1 cellular context compared by ENCODE assay signal in the genomic region with DNA sequence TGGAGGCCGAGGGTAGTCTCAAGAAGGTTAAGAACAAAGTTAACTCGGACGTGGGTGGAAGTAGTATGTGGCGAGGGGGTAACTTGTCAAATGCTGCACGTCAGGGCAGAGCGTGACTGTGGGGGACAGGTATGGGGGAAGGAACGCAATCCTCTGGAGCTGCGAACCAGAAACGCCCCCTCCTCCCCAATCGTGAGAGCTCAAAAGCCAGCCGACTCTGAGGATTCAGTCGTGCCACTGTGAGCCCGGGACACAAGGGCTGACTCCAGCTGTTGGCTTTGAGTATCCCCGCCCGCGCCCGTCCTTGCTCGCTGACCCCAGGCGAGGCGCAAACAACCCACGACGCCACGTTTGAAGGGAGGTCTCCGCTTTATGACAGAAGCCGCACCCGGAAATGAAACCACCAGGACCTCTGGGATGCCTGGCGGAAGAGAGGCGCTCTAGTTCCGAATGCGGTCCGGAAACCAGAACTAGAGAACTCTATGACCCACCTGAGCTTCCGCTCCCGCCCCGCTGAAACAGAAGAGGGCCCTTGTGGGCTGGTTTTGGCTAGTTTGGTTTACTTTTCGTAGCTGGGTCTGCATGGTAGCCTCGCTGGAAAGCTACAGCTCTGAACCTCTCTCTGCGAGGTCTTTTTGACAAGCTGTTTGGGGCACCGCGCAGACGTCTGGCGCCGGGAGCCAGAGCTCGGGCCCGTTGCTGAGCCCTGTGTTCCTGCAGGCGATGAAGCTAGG.
TF ChIP-seq lines count a peak whose summit lies in the region.

Gene PEX12 (minus strand): TSS at position 377 of the 734 bp plus-strand sequence. CDS start 550 bp downstream, outside the sequence.

TF ChIP-seq in HepG2, 621 proteins besides CTCF, POLR2A, EP300 and RAD21 (continued from another document and continues in another):
- TF ChIP-seq, protein P1, sequence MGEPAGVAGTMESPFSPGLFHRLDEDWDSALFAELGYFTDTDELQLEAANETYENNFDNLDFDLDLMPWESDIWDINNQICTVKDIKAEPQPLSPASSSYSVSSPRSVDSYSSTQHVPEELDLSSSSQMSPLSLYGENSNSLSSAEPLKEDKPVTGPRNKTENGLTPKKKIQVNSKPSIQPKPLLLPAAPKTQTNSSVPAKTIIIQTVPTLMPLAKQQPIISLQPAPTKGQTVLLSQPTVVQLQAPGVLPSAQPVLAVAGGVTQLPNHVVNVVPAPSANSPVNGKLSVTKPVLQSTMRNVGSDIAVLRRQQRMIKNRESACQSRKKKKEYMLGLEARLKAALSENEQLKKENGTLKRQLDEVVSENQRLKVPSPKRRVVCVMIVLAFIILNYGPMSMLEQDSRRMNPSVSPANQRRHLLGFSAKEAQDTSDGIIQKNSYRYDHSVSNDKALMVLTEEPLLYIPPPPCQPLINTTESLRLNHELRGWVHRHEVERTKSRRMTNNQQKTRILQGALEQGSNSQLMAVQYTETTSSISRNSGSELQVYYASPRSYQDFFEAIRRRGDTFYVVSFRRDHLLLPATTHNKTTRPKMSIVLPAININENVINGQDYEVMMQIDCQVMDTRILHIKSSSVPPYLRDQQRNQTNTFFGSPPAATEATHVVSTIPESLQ (CRISPR knock-in tag; conservative IDR thresholded peaks at IDR 0.05), result no peak
- TF ChIP-seq HNRNPH1 (optimal IDR thresholded peaks at IDR 0.05; ENCODE audit: low read depth, low read length) (peak; percentile 42), CC2D1A (CRISPR knock-in tag; IDR thresholded peaks at IDR 0.05) (no peak), ZNF224 (CRISPR knock-in tag; IDR thresholded peaks at IDR 0.05) (no peak; the same call in none of the 2 replicates), SP2 (CRISPR knock-in tag; IDR thresholded peaks at IDR 0.05) (no peak; the same call in 1 of the 2 replicates), TSC22D2 (CRISPR knock-in tag; IDR thresholded peaks at IDR 0.05; ENCODE audit: borderline replicate concordance) (no peak; the same call in 1 of the 2 replicates), ONECUT2 (CRISPR knock-in tag; IDR thresholded peaks at IDR 0.05) (no peak), MIER2 (CRISPR knock-in tag; IDR thresholded peaks at IDR 0.05) (peak; percentile 39; the same call in 1 of the 2 replicates), SOX6 (IDR thresholded peaks at IDR 0.05) (no peak), SOX6 (CRISPR knock-in tag; IDR thresholded peaks at IDR 0.05) (peak; percentile 30), ZNF564 (CRISPR knock-in tag; IDR thresholded peaks at IDR 0.05) (no peak), JDP2 (CRISPR knock-in tag; IDR thresholded peaks at IDR 0.05; ENCODE audit: borderline replicate concordance) (no peak; the same call in 1 of the 2 replicates), ZNF605 (CRISPR knock-in tag; IDR thresholded peaks at IDR 0.05) (peak; percentile 91), NR0B2 (CRISPR knock-in tag; IDR thresholded peaks at IDR 0.05) (no peak), ZNF878 (CRISPR knock-in tag; IDR thresholded peaks at IDR 0.05) (no peak), ZSCAN20 (CRISPR knock-in tag; IDR thresholded peaks at IDR 0.05; ENCODE audit: borderline replicate concordance) (peak; percentile 76; the same call in 1 of the 2 replicates), ZNF776 (CRISPR knock-in tag; IDR thresholded peaks at IDR 0.05) (no peak), NR2F2 (IDR thresholded peaks at IDR 0.05; ENCODE audit: borderline replicate concordance, low read depth) (no peak), KDM6A (CRISPR knock-in tag; IDR thresholded peaks at IDR 0.05; ENCODE audit: low read depth) (no peak), CBX5 (CRISPR knock-in tag; IDR thresholded peaks at IDR 0.05; ENCODE audit: borderline replicate concordance) (no peak; the same call in 1 of the 2 replicates), PHB2 (IDR thresholded peaks at IDR 0.05; ENCODE audit: partially characterized antibody) (no peak), PAF1 (CRISPR knock-in tag; IDR thresholded peaks at IDR 0.05) (no peak), TFDP2 (CRISPR knock-in tag; IDR thresholded peaks at IDR 0.05) (peak; percentile 63), ZNF484 (CRISPR knock-in tag; IDR thresholded peaks at IDR 0.05; ENCODE audit: borderline replicate concordance, low read depth) (no peak), ZNF513 (CRISPR knock-in tag; conservative IDR thresholded peaks at IDR 0.05) (no peak), FOXJ3 (CRISPR knock-in tag; IDR thresholded peaks at IDR 0.05; ENCODE audit: borderline replicate concordance) (no peak; the same call in 1 of the 2 replicates), TARDBP (CRISPR knock-in tag; IDR thresholded peaks at IDR 0.05) (peak; percentile 60; the same call in 1 of the 2 replicates), ZNF589 (CRISPR knock-in tag; conservative IDR thresholded peaks at IDR 0.05) (0 out of 2 replicates have a peak, but pooled peaks have one; percentile 17), TCF12 (IDR thresholded peaks at IDR 0.05) (no peak), TCF12 (CRISPR knock-in tag; IDR thresholded peaks at IDR 0.05) (no peak), MXD4 (CRISPR knock-in tag; IDR thresholded peaks at IDR 0.05) (peak; percentile 19; the same call in 1 of the 2 replicates), MAF1 (CRISPR knock-in tag; IDR thresholded peaks at IDR 0.05; ENCODE audit: borderline replicate concordance) (no peak), CAMTA2 (CRISPR knock-in tag; IDR thresholded peaks at IDR 0.05; ENCODE audit: borderline replicate concordance) (no peak), E2F1 (CRISPR knock-in tag; IDR thresholded peaks at IDR 0.05) (peak; percentile 46; the same call in 1 of the 2 replicates), ZNF136 (CRISPR knock-in tag; IDR thresholded peaks at IDR 0.05; ENCODE audit: low read depth) (no peak), TP53 (CRISPR knock-in tag; conservative IDR thresholded peaks at IDR 0.05) (peak; percentile 73; the same call in 1 of the 2 replicates), ZNF7 (CRISPR knock-in tag; IDR thresholded peaks at IDR 0.05) (no peak), DMTF1 (CRISPR knock-in tag; IDR thresholded peaks at IDR 0.05) (no peak), SP1 (IDR thresholded peaks at IDR 0.05) (no peak), SP1 (CRISPR knock-in tag; IDR thresholded peaks at IDR 0.05) (no peak), ZNF766 (CRISPR knock-in tag; IDR thresholded peaks at IDR 0.05; ENCODE audit: borderline replicate concordance) (0 out of 2 replicates have a peak, but pooled peaks have one; percentile 86), LRRFIP1 (CRISPR knock-in tag; conservative IDR thresholded peaks at IDR 0.05) (no peak), HDAC6 (IDR thresholded peaks at IDR 0.05; ENCODE audit: low read depth, low read length) (no peak), HOXA9 (CRISPR knock-in tag; IDR thresholded peaks at IDR 0.05; ENCODE audit: borderline replicate concordance) (peak; percentile 18; the same call in 1 of the 2 replicates), KDM5A (IDR thresholded peaks at IDR 0.05; ENCODE audit: borderline replicate concordance, low read length) (peak; percentile 76), ARNTL (CRISPR knock-in tag; IDR thresholded peaks at IDR 0.05) (peak; percentile 31; the same call in 1 of the 2 replicates), ZNF883 (CRISPR knock-in tag; IDR thresholded peaks at IDR 0.05; ENCODE audit: not compliant biosample characterization) (no peak), MAFF (IDR thresholded peaks at IDR 0.05; ENCODE audit: low read depth, low read length) (no peak), KDM1A (CRISPR knock-in tag; IDR thresholded peaks at IDR 0.05) (no peak)
- TF ChIP-seq, protein P2, sequence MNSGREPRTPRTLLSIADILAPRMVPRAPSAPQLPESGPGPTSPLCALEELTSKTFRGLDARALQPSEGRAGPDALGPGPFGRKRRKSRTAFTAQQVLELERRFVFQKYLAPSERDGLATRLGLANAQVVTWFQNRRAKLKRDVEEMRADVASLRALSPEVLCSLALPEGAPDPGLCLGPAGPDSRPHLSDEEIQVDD (CRISPR knock-in tag; IDR thresholded peaks at IDR 0.05; ENCODE audit: borderline replicate concordance), result no peak
- TF ChIP-seq, protein P3, sequence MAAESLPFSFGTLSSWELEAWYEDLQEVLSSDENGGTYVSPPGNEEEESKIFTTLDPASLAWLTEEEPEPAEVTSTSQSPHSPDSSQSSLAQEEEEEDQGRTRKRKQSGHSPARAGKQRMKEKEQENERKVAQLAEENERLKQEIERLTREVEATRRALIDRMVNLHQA (CRISPR knock-in tag; IDR thresholded peaks at IDR 0.05), result no peak
